31 cellular contexts compared by ENCODE assay signal in genomic region chr7:72123913-72124312, GRCh38.
"Had no signal": no experiment of that assay in that cellular context is flagged by ENCODE, and none has a peak within 500 bp of the region (broad histone marks: within the 10 kb centered on the region; RNA-seq: fewer than 3 reads in every experiment).

No MANE protein-coding gene starts in this region.

- ATAC-seq: naive thymus-derived CD4-positive, alpha-beta T cell; natural killer cell; psoas muscle; right cardiac atrium; sciatic nerve; stimulated activated memory B cell treated with anti-CD40 and anti-IgM and Interleukin-4, amounts not matched to agents 10 μg/mL and 1 μg/mL and 100 μg/mL, for 72 hours; stimulated activated naive CD8-positive, alpha-beta T cell treated with anti-CD3 and anti-CD28 coated beads, Interleukin-15, amount 100 ng/mL, for 72 hours; stimulated activated naive CD8-positive, alpha-beta T cell treated with anti-CD3 and anti-CD28 coated beads, Interleukin-15, Interleukin-2, amounts not matched to agents 100 U/mL and 50 U/mL, for 24 hours; upper lobe of right lung had no signal

- H3K9me3 Mint-ChIP-seq: nephron, neural progenitor cell had no signal

- H3K4me3 ChIP-seq: neural progenitor cell, psoas muscle, skin epidermis, smooth muscle cell, spleen, suprapubic skin, testis, tibial artery, transverse colon, upper lobe of right lung, uterus had no signal

- H3K4me1 Mint-ChIP-seq: naive thymus-derived CD4-positive, alpha-beta T cell; natural killer cell; nephron; neural progenitor cell; stimulated activated memory B cell treated with anti-CD40 and anti-IgM and Interleukin-4, amounts not matched to agents 10 μg/mL and 1 μg/mL and 100 μg/mL, for 72 hours; stimulated activated naive CD8-positive, alpha-beta T cell treated with anti-CD3 and anti-CD28 coated beads, Interleukin-15, amount 100 ng/mL, for 72 hours had no signal

- DNase-seq: naive thymus-derived CD4-positive, alpha-beta T cell; natural killer cell; occipital lobe; posterior cingulate gyrus; psoas muscle; right cardiac atrium; spleen; stimulated activated CD4-positive, alpha-beta T cell treated with anti-CD3 and anti-CD28 coated beads, Interleukin-12 subunit alpha, Interleukin-12 subunit beta, amount 100 ng/mL, for 4 hours; stimulated activated CD4-positive, alpha-beta T cell treated with anti-CD3 and anti-CD28 coated beads, Interleukin-1b, Interleukin-23, amount 100 ng/mL, for 48 hours; stimulated activated CD4-positive, alpha-beta T cell treated with anti-CD3 and anti-CD28 coated beads, Interleukin-4, amount 100 ng/mL, for 1 hour; stimulated activated CD4-positive, alpha-beta T cell treated with anti-CD3 and anti-CD28 coated beads, Interleukin-4, amount 100 ng/mL, for 4 hours; stimulated activated CD8-positive, alpha-beta memory T cell treated with anti-CD3 and anti-CD28 coated beads, Interleukin-4, amount 100 ng/mL, for 48 hours; stimulated activated naive CD4-positive, alpha-beta T cell; stimulated activated naive CD8-positive, alpha-beta T cell treated with anti-CD3 and anti-CD28 coated beads, Interleukin-15, amount 100 ng/mL, for 72 hours; stimulated activated naive CD8-positive, alpha-beta T cell treated with anti-CD3 and anti-CD28 coated beads, Interleukin-15, Interleukin-2, amounts not matched to agents 100 U/mL and 50 U/mL, for 24 hours; substantia nigra; testis; tibial artery; transverse colon; upper lobe of right lung; uterus had no signal

- H3K27ac Mint-ChIP-seq: naive thymus-derived CD4-positive, alpha-beta T cell; natural killer cell; nephron; neural progenitor cell; progenitor cell of endocrine pancreas; stimulated activated memory B cell treated with anti-CD40 and anti-IgM and Interleukin-4, amounts not matched to agents 10 μg/mL and 1 μg/mL and 100 μg/mL, for 72 hours; stimulated activated naive CD8-positive, alpha-beta T cell treated with anti-CD3 and anti-CD28 coated beads, Interleukin-15, amount 100 ng/mL, for 72 hours had no signal

- H3K4me1 ChIP-seq: neural progenitor cell, parathyroid adenoma, psoas muscle, spleen, suprapubic skin, testis, tibial artery, transverse colon, upper lobe of right lung, uterus had no signal

- H3K27me3 Mint-ChIP-seq: naive thymus-derived CD4-positive, alpha-beta T cell; stimulated activated memory B cell treated with anti-CD40 and anti-IgM and Interleukin-4, amounts not matched to agents 10 μg/mL and 1 μg/mL and 100 μg/mL, for 72 hours; stimulated activated naive CD8-positive, alpha-beta T cell treated with anti-CD3 and anti-CD28 coated beads, Interleukin-15, amount 100 ng/mL, for 72 hours; type B pancreatic cell had no signal

- H3K36me3 ChIP-seq: neural progenitor cell, spleen, suprapubic skin, tibial artery, transverse colon, upper lobe of right lung, uterus had no signal

- H3K9ac ChIP-seq: neural progenitor cell, parathyroid adenoma had no signal

- H3K4me3 Mint-ChIP-seq: naive thymus-derived CD4-positive, alpha-beta T cell; natural killer cell; nephron; neural progenitor cell; stimulated activated memory B cell treated with anti-CD40 and anti-IgM and Interleukin-4, amounts not matched to agents 10 μg/mL and 1 μg/mL and 100 μg/mL, for 72 hours; stimulated activated naive CD8-positive, alpha-beta T cell treated with anti-CD3 and anti-CD28 coated beads, Interleukin-15, amount 100 ng/mL, for 72 hours had no signal

- H3K36me3 Mint-ChIP-seq: naive thymus-derived CD4-positive, alpha-beta T cell; natural killer cell; neural progenitor cell; stimulated activated memory B cell treated with anti-CD40 and anti-IgM and Interleukin-4, amounts not matched to agents 10 μg/mL and 1 μg/mL and 100 μg/mL, for 72 hours; type B pancreatic cell had no signal

- H2AFZ ChIP-seq: neural progenitor cell, parathyroid adenoma had no signal

- H3K27ac ChIP-seq: neural progenitor cell, parathyroid adenoma, psoas muscle, skin epidermis, spleen, suprapubic skin, testis, tibial artery, transverse colon, upper lobe of right lung, uterus had no signal

- H3K9me3 ChIP-seq: suprapubic skin, testis, tibial artery, transverse colon, upper lobe of right lung, uterus had no signal

- H3K27me3 ChIP-seq: neural progenitor cell, spleen, suprapubic skin, testis, tibial artery, transverse colon, upper lobe of right lung, uterus had no signal

- H3K4me2 ChIP-seq: neural progenitor cell, smooth muscle cell had no signal

- H3K79me2 ChIP-seq: parathyroid adenoma had no signal
